Comparison of ENCODE assay signal across 18 cellular contexts in the genomic region with DNA sequence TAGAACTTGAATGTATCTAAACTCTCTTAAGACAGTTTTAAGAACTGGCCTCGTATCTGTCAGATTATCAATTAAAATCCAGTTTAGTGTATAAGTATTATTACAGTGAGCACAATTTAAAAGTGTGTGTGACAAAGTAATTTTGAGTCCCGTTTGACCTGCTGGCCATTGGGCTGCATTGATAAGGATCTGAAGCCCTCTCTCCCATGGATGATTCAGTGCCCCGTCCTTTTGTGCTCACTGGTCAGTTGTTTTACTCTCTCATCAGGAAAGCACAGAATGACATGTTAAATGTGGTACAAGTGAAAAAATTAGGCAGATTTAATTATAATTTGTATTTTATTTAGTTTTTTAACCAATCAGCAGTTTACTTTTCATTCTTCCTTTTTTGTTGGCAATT.
DNase-seq lines count a peak whose midpoint lies in the region; ATAC-seq, FAIRE-seq and TF ChIP-seq lines count a peak whose summit lies in the region.
"Had no signal": no experiment of that assay in that cellular context is flagged by ENCODE, and none has a peak within 500 bp of the region (broad histone marks: within the 10 kb centered on the region; RNA-seq: fewer than 3 reads in every experiment).

No MANE protein-coding gene starts in this region.

- peaks cover 42% of the 10 kb centered on the region for H3K36me3 Mint-ChIP-seq in stimulated activated memory B cell treated with anti-CD40 and anti-IgM and Interleukin-4, amounts not matched to agents 10 μg/mL and 1 μg/mL and 100 μg/mL, for 72 hours

- WGBS in heart left ventricle, 4 donors = 67 to 77% (median 69%) methylated on average over 3 of the region's 3 CpGs

- DNase-seq in heart left ventricle (no peak), Right ventricle myocardium superior (no peak), RPMI7951 (ENCODE audit: low read depth) (peak; percentile 37), foreskin keratinocyte (no peak), NCI-H2107 (lab: John Stamatoyannopoulos, UW) (no peak), GM19239 (ENCODE audit: insufficient read length, low spot score) (no peak)
- DNase-seq: 8988T, DMS153, MG63, NCI-H187, NCI-H2171 treated with DMSO at 0.1 percent for 48 hours, NCI-H510A, SJCRH30 had no signal

- H3K27me3 Mint-ChIP-seq in stimulated activated memory B cell treated with anti-CD40 and anti-IgM and Interleukin-4, amounts not matched to agents 10 μg/mL and 1 μg/mL and 100 μg/mL, for 72 hours = no peaks in the 10 kb centered on the region

- peaks cover 0 to 51% (median 36%) of the 10 kb centered on the region in 9 donors for H3K36me3 ChIP-seq in heart left ventricle
- H3K36me3 ChIP-seq: MG63, SJCRH30 had no signal

- intact Hi-C loops in heart left ventricle (cut with DNase I) (no loop called here), Right ventricle myocardium superior (cut with DNase I) (no loop called here)

- TF ChIP-seq CTCF in heart left ventricle (IDR thresholded peaks at IDR 0.05) (no peak), foreskin keratinocyte (conservative IDR thresholded peaks at IDR 0.05) (no peak)

- H3K27me3 ChIP-seq in heart left ventricle = no peaks in the 10 kb centered on the region
- H3K27me3 ChIP-seq in foreskin keratinocyte = no peaks in the 10 kb centered on the region
- H3K27me3 ChIP-seq: BLaER1 treated with 17β-estradiol and CSF1 and Interleukin-3, amounts not matched to agents 10 nM and 100 nM; MG63; SJCRH30 had no signal

- TF ChIP-seq POLR2A in heart left ventricle (IDR thresholded peaks at IDR 0.05) = no peak

- H3K4me3 Mint-ChIP-seq in stimulated activated memory B cell treated with anti-CD40 and anti-IgM and Interleukin-4, amounts not matched to agents 10 μg/mL and 1 μg/mL and 100 μg/mL, for 72 hours = no peak overlapping the region

- peak overlapping the region; percentile 20 for H3K27ac Mint-ChIP-seq in stimulated activated memory B cell treated with anti-CD40 and anti-IgM and Interleukin-4, amounts not matched to agents 10 μg/mL and 1 μg/mL and 100 μg/mL, for 72 hours

- H3K4me3 ChIP-seq in heart left ventricle = no peak overlapping the region
- H3K4me3 ChIP-seq: BLaER1 treated with 17β-estradiol and CSF1 and Interleukin-3, amounts not matched to agents 10 nM and 100 nM; MG63; SJCRH30 had no signal

- FAIRE-seq in GM19239 (lab: Jason Lieb, UNC) = no peak
- FAIRE-seq: GM18507 had no signal

- H3K9me3 ChIP-seq in heart left ventricle = no peaks in the 10 kb centered on the region
- H3K9me3 ChIP-seq: BLaER1 treated with 17β-estradiol and CSF1 and Interleukin-3, amounts not matched to agents 10 nM and 100 nM; MG63; SJCRH30 had no signal

- H3K4me1 Mint-ChIP-seq in stimulated activated memory B cell treated with anti-CD40 and anti-IgM and Interleukin-4, amounts not matched to agents 10 μg/mL and 1 μg/mL and 100 μg/mL, for 72 hours = no peaks in the 10 kb centered on the region

- peak overlapping the region in 11 of 12 donors; percentile 42 to 87 (median 69) for H3K27ac ChIP-seq in heart left ventricle
- H3K27ac ChIP-seq in foreskin keratinocyte = peak overlapping the region; percentile 76
- H3K27ac ChIP-seq: BLaER1 treated with 17β-estradiol and CSF1 and Interleukin-3, amounts not matched to agents 10 nM and 100 nM; KMS-11; SJCRH30 had no signal

- no peak for ATAC-seq in heart left ventricle
- ATAC-seq in Right ventricle myocardium superior (ENCODE audit: poor library complexity) = no peak
- ATAC-seq in foreskin keratinocyte = no peak
- no peak for ATAC-seq in stimulated activated memory B cell treated with anti-CD40 and anti-IgM and Interleukin-4, amounts not matched to agents 10 μg/mL and 1 μg/mL and 100 μg/mL, for 72 hours
- no peak for ATAC-seq in HG03025 (IDR thresholded peaks at IDR 0.05; ENCODE audit: low FRiP score, unreplicated experiment)

- no peaks in the 10 kb centered on the region for H3K9me3 Mint-ChIP-seq in stimulated activated memory B cell treated with anti-CD40 and anti-IgM and Interleukin-4, amounts not matched to agents 10 μg/mL and 1 μg/mL and 100 μg/mL, for 72 hours

- peaks cover 0 to 74% (median 40%) of the 10 kb centered on the region in 12 donors for H3K4me1 ChIP-seq in heart left ventricle
- H3K4me1 ChIP-seq in foreskin keratinocyte = peaks cover 33% of the 10 kb centered on the region
